ENCODE assay signal across 15 cellular contexts in genomic region chr6:154705471-154706113, GRCh38. TPM values are rescaled to one million over a fixed set of nuclear protein-coding genes. Genes with fewer than 3 reads are reported as not detected.
DNase-seq lines count a peak whose midpoint lies in the region; ATAC-seq, FAIRE-seq and TF ChIP-seq lines count a peak whose summit lies in the region.
"Had no signal": no experiment of that assay in that cellular context is flagged by ENCODE, and none has a peak within 500 bp of the region (broad histone marks: within the 10 kb centered on the region; RNA-seq: fewer than 3 reads in every experiment).

No MANE protein-coding gene starts in this region.

- no peaks in the 10 kb centered on the region for H3K27me3 ChIP-seq in HAP-1 (ENCODE audit: low read depth)
- H3K27me3 ChIP-seq: SJCRH30 had no signal

- DNase-seq in NAMALWA (ENCODE audit: low spot score) = peak; percentile 17
- DNase-seq in choroid plexus epithelial cell (ENCODE audit: low read depth) = peak; percentile 30
- peak; percentile 1 to 22 for DNase-seq in lung microvascular endothelial cell (ENCODE audit: low read depth in 2 of 2)
- DNase-seq in HAP-1 (ENCODE audit: low spot score in 2 of 2) = no peak
- no peak for DNase-seq in GM19239 (ENCODE audit: insufficient read length, low spot score)
- DNase-seq: CD8-positive, alpha-beta T cell; glutamatergic neuron; NCI-H1436 treated with DMSO at 0.1 percent for 48 hours; NCI-H526 had no signal

- H3K4me1 ChIP-seq in HAP-1 = no peaks in the 10 kb centered on the region
- H3K4me1 ChIP-seq: SJCRH30 had no signal

- FAIRE-seq in GM19239 (lab: Jason Lieb, UNC) = no peak

- no peaks in the 10 kb centered on the region for H3K36me3 ChIP-seq in HAP-1 (replicated peaks)
- H3K36me3 ChIP-seq: SJCRH30, thoracic aorta had no signal

- H3K4me3 ChIP-seq in choroid plexus epithelial cell (ENCODE audit: low read depth, low read length) (no peak overlapping the region), HAP-1 (no peak overlapping the region)
- H3K4me3 ChIP-seq: SJCRH30, skin epidermis, thoracic aorta had no signal

- no peaks in the 10 kb centered on the region for H3K9me3 ChIP-seq in HAP-1
- H3K9me3 ChIP-seq: SJCRH30, thoracic aorta had no signal

- TF ChIP-seq CTCF in GM12872 (IDR thresholded peaks at IDR 0.05; ENCODE audit: insufficient read depth, low read depth, low read length) = 0 out of 3 replicates have a peak, but pooled peaks have one; percentile 3
- TF ChIP-seq CTCF in choroid plexus epithelial cell (conservative IDR thresholded peaks at IDR 0.05; ENCODE audit: low read depth, low read length) = peak; percentile 26

- in situ Hi-C loops in HAP-1 (cut with MboI; ENCODE audit: low sequenced_read_pairs) = no loop called here

- ATAC-seq in GM19395 (IDR thresholded peaks at IDR 0.05; ENCODE audit: unreplicated experiment) (no peak), HG03175 (IDR thresholded peaks at IDR 0.05; ENCODE audit: unreplicated experiment) (no peak)
- ATAC-seq: CD8-positive, alpha-beta T cell had no signal

RNA-seq across cellular contexts. Expression of gene SCAF8, which starts 27.6 kb away (rescaled TPM):
- total RNA-seq in lung microvascular endothelial cell = 14.8 and 17.9 TPM in 2 replicates

Comparison
In these comparisons a context has a peak if more than half of its experiments do, and no peak if none do; other contexts are left out.
1. DNase-seq: peak in NAMALWA (single experiment), choroid plexus epithelial cell (single experiment) and lung microvascular endothelial cell (2 of 2); none in HAP-1 (0 of 2) and GM19239 (single experiment).